ENCODE assay signal across 9 cellular contexts in genomic region chr19:41431426-41432386, GRCh38. TPM values are rescaled to one million over a fixed set of nuclear protein-coding genes. Genes with fewer than 3 reads are reported as not detected.
DNase-seq lines count a peak whose midpoint lies in the region; ATAC-seq lines count a peak whose summit lies in the region.
"Had no signal": no experiment of that assay in that cellular context is flagged by ENCODE, and none has a peak within 500 bp of the region (broad histone marks: within the 10 kb centered on the region; RNA-seq: fewer than 3 reads in every experiment).

No MANE protein-coding gene starts in this region.

- H3K27me3 Mint-ChIP-seq in naive thymus-derived CD4-positive, alpha-beta T cell, result no peaks in the 10 kb centered on the region

- H3K9me3 ChIP-seq in naive thymus-derived CD4-positive, alpha-beta T cell (ENCODE audit: control insufficient read depth in 2 of 3, low read length in 3 of 3), result no peaks in the 10 kb centered on the region

- H3K27ac Mint-ChIP-seq in naive thymus-derived CD4-positive, alpha-beta T cell, result peak overlapping the region in 4 of 9 donors; percentile 11 to 78 (median 26)

- ATAC-seq in naive thymus-derived CD4-positive, alpha-beta T cell, result no peak

- no peak overlapping the region for H3K4me3 ChIP-seq in naive thymus-derived CD4-positive, alpha-beta T cell (ENCODE audit: low read length)

- intact Hi-C loops in naive thymus-derived CD4-positive, alpha-beta T cell (cut with micrococcal nuclease), result loop anchor here in 1 of 2 donors (10.0 kb wide), 1 partner anchor 117 kb away; the partner anchor contains the start of gene CCDC97

- no peaks in the 10 kb centered on the region for H3K27me3 ChIP-seq in naive thymus-derived CD4-positive, alpha-beta T cell (ENCODE audit: control insufficient read depth in 2 of 2, insufficient read depth in 2 of 2, low read length in 2 of 2)

- H3K36me3 ChIP-seq in naive thymus-derived CD4-positive, alpha-beta T cell (ENCODE audit: control insufficient read depth in 2 of 3, insufficient read depth in 3 of 3, low read length in 3 of 3), result peaks cover 0 to 40% (median 8%) of the 10 kb centered on the region in 3 experiments

- DNase-seq in DMS53 treated with DMSO at 0.1 percent for 48 hours (lab: John Stamatoyannopoulos, UW; ENCODE audit: unreplicated experiment), result peak; percentile 44
- peak; percentile 83 for DNase-seq in MV-4-11 (lab: John Stamatoyannopoulos, UW)
- DNase-seq in central memory CD4-positive, alpha-beta T cell, result peak; percentile 10
- peak; percentile 4 for DNase-seq in midbrain (lab: John Stamatoyannopoulos, UW)
- no peak for DNase-seq in cerebellum (ENCODE audit: low spot score)
- no peak for DNase-seq in NCI-H1436 (lab: John Stamatoyannopoulos, UW)
- DNase-seq in naive thymus-derived CD4-positive, alpha-beta T cell, result no peak
- no peak for DNase-seq in D341Med (ENCODE audit: low spot score)
- DNase-seq: activated effector memory CD4-positive, alpha-beta T cell treated with anti-CD3 and anti-CD28 coated beads, Interleukin-2, amount 50 U/mL, for 16 hours had no signal

- no peaks in the 10 kb centered on the region for H3K9me3 Mint-ChIP-seq in naive thymus-derived CD4-positive, alpha-beta T cell

- POLR2A ChIA-PET in naive thymus-derived CD4-positive, alpha-beta T cell (lab: Charles Lee), result interaction anchor here (0.9 kb wide), 1 partner anchor 132 kb away, joined by 3 read pairs; no protein-coding TSS in a partner anchor

- H3K4me3 Mint-ChIP-seq in naive thymus-derived CD4-positive, alpha-beta T cell, result no peak overlapping the region

- CTCF ChIA-PET in naive thymus-derived CD4-positive, alpha-beta T cell (lab: Charles Lee), result interaction anchor here (1.9 kb wide), 1 partner anchor 8 kb away, joined by 5 read pairs; the partner anchor contains the start of gene DMAC2

- no peak overlapping the region for H3K27ac ChIP-seq in naive thymus-derived CD4-positive, alpha-beta T cell (ENCODE audit: low read depth, low read length)

- peaks cover 0 to 21% (median 8%) of the 10 kb centered on the region in 5 donors for H3K36me3 Mint-ChIP-seq in naive thymus-derived CD4-positive, alpha-beta T cell

- peaks cover 7 to 38% (median 31%) of the 10 kb centered on the region in 7 donors for H3K4me1 Mint-ChIP-seq in naive thymus-derived CD4-positive, alpha-beta T cell

- H3K4me1 ChIP-seq in naive thymus-derived CD4-positive, alpha-beta T cell (ENCODE audit: control insufficient read depth in 2 of 2, insufficient read depth in 2 of 2, low read length in 2 of 2), result peaks cover 6 to 9% of the 10 kb centered on the region in 2 donors

RNA-seq across cellular contexts. Expression of gene B3GNT8, which starts 4.5 kb away (rescaled TPM):
- total RNA-seq in cerebellum, result 0.18 TPM
- total RNA-seq in naive thymus-derived CD4-positive, alpha-beta T cell, result 1 to 10 TPM in 3 of 5 experiments, under 1 TPM in 2; 0.32 to 5.3 (median 1.1) TPM
- polyA plus RNA-seq in naive thymus-derived CD4-positive, alpha-beta T cell, result under 1 TPM; 0.19 to 0.37 TPM

RNA-seq across cellular contexts. Expression of gene DMAC2, which starts 8.0 kb away (rescaled TPM):
- total RNA-seq in cerebellum, result 17.3 TPM
- 10 to 100 TPM; 22.2 to 44.4 (median 26.2) TPM for total RNA-seq in naive thymus-derived CD4-positive, alpha-beta T cell
- 10 to 100 TPM; 53.2 to 53.7 TPM for polyA plus RNA-seq in naive thymus-derived CD4-positive, alpha-beta T cell

RNA-seq across cellular contexts. Expression of gene ERICH4, which starts 11.2 kb away (rescaled TPM):
- total RNA-seq in cerebellum, result not detected
- not detected for total RNA-seq in naive thymus-derived CD4-positive, alpha-beta T cell
- not detected for polyA plus RNA-seq in naive thymus-derived CD4-positive, alpha-beta T cell

RNA-seq across cellular contexts. Expression of gene BCKDHA, which starts 34.1 kb away (rescaled TPM):
- total RNA-seq in cerebellum, result 23.0 TPM
- total RNA-seq in naive thymus-derived CD4-positive, alpha-beta T cell, result 10 to 100 TPM; 19.4 to 25.0 (median 20.5) TPM
- 10 to 100 TPM; 45.1 to 55.9 TPM for polyA plus RNA-seq in naive thymus-derived CD4-positive, alpha-beta T cell

RNA-seq across cellular contexts. Expression of gene EXOSC5, which starts 34.5 kb away (rescaled TPM):
- 7.4 TPM for total RNA-seq in cerebellum
- 10 to 100 TPM; 15.0 to 37.5 (median 20.6) TPM for total RNA-seq in naive thymus-derived CD4-positive, alpha-beta T cell
- 10 to 100 TPM; 76.0 to 84.8 TPM for polyA plus RNA-seq in naive thymus-derived CD4-positive, alpha-beta T cell

Comparison
In these comparisons a context has a peak if more than half of its experiments do, and no peak if none do; other contexts are left out.
1. DNase-seq: peak in DMS53 treated with DMSO at 0.1 percent for 48 hours (single experiment), MV-4-11 (single experiment), central memory CD4-positive, alpha-beta T cell (single experiment) and midbrain (single experiment); none in cerebellum (single experiment), NCI-H1436 (single experiment), naive thymus-derived CD4-positive, alpha-beta T cell (0 of 9) and D341Med (single experiment).